ENCODE assay signal across 8 cellular contexts in genomic region chr12:94100990-94101901, GRCh38. TPM values are rescaled to one million over a fixed set of nuclear protein-coding genes. Genes with fewer than 3 reads are reported as not detected.
DNase-seq lines count a peak whose midpoint lies in the region; ATAC-seq, FAIRE-seq and TF ChIP-seq lines count a peak whose summit lies in the region.

No MANE protein-coding gene starts in this region.

- peak overlapping the region; percentile 95 for H3K18ac ChIP-seq in neuronal stem cell (ENCODE audit: low read length)

- peak overlapping the region; percentile 95 for H2AFZ ChIP-seq in Loucy (ENCODE audit: low read length)
- peak overlapping the region; percentile 98 for H2AFZ ChIP-seq in neuronal stem cell (ENCODE audit: low read length)

- TF ChIP-seq CTCF in Loucy (conservative IDR thresholded peaks at IDR 0.05; ENCODE audit: low read length): peak; percentile 82

- H3K27me3 ChIP-seq in Loucy (ENCODE audit: insufficient read depth, low read length, poor library complexity, severe bottlenecking): no peaks in the 10 kb centered on the region
- H3K27me3 ChIP-seq in neuronal stem cell (ENCODE audit: control insufficient read depth in 3 of 3, insufficient read depth in 3 of 3, low read depth in 1 of 3, low read length in 3 of 3): peaks cover 0 to 20% (median 6%) of the 10 kb centered on the region in 3 experiments
- H3K27me3 ChIP-seq in stomach smooth muscle (ENCODE audit: control insufficient read depth in 1 of 2, insufficient read depth in 2 of 2, low read length in 2 of 2): peaks cover 0 to 2% of the 10 kb centered on the region in 2 donors

- H3K23ac ChIP-seq in neuronal stem cell (ENCODE audit: low read depth, low read length, poor library complexity): no peak overlapping the region

- H3K36me3 ChIP-seq in Loucy (ENCODE audit: insufficient read depth, low read length) (no peaks in the 10 kb centered on the region), neuronal stem cell (replicated peaks in 1 of 2; ENCODE audit: control insufficient read depth in 2 of 2, insufficient read depth in 2 of 2, low read length in 2 of 2) (no peaks in the 10 kb centered on the region), stomach smooth muscle (ENCODE audit: control insufficient read depth in 2 of 2, insufficient read depth in 2 of 2, low read length in 2 of 2) (no peaks in the 10 kb centered on the region)

- H2BK5ac ChIP-seq in neuronal stem cell (ENCODE audit: low read length): peak overlapping the region; percentile 88

- no peak overlapping the region for H3K4ac ChIP-seq in neuronal stem cell (ENCODE audit: low read length)

- no peaks in the 10 kb centered on the region for H3K9me2 ChIP-seq in Loucy (replicated peaks; ENCODE audit: low read depth, low read length)

- H2BK12ac ChIP-seq in neuronal stem cell (ENCODE audit: low read length): no peak overlapping the region

- H3K4me2 ChIP-seq in Loucy (ENCODE audit: low read depth, low read length, poor library complexity, severe bottlenecking): peak overlapping the region; percentile 92
- H3K4me2 ChIP-seq in neuronal stem cell (ENCODE audit: insufficient read depth, low read length, poor library complexity, severe bottlenecking): peak overlapping the region; percentile 67

- DNase-seq in Caki2 (ENCODE audit: low read depth): peak; percentile 53
- DNase-seq in RPMI8226: peak; percentile 76
- peak; percentile 73 for DNase-seq in activated gamma-delta T cell treated with Interleukin-2 at 50 U/mL for 16 hours
- peak; percentile 48 to 70 for DNase-seq in frontal cortex (ENCODE audit: low spot score in 2 of 2)
- DNase-seq in neuronal stem cell (ENCODE audit: low spot score): peak; percentile 69

- WGBS in neuronal stem cell (ENCODE audit: extremely low coverage in 2 of 2, insufficient read length in 2 of 2, insufficient replicate concordance in 1 of 2), 2 donors: no CpG with 5 or more reads among the region's 42 CpGs

- FAIRE-seq in frontal cortex (lab: Jason Lieb, UNC): no peak

- H4K20me1 ChIP-seq in Loucy (ENCODE audit: insufficient read depth, low read length, poor library complexity, severe bottlenecking): no peaks in the 10 kb centered on the region

- H2BK15ac ChIP-seq in neuronal stem cell (ENCODE audit: low read length): no peak overlapping the region

- H3K9ac ChIP-seq in Loucy (ENCODE audit: low read depth, low read length, poor library complexity, severe bottlenecking) (peak overlapping the region; percentile 51), neuronal stem cell (ENCODE audit: low read depth, low read length, poor library complexity) (peak overlapping the region; percentile 82), stomach smooth muscle (ENCODE audit: low read length in 2 of 2) (peak overlapping the region; percentile 52 to 76)

- peaks cover 3% of the 10 kb centered on the region for H3K79me1 ChIP-seq in neuronal stem cell (ENCODE audit: low read depth, low read length)

- H3K27ac ChIP-seq in neuronal stem cell (replicated peaks; ENCODE audit: low read length): no peak overlapping the region
- peak overlapping the region; percentile 60 for H3K27ac ChIP-seq in stomach smooth muscle (ENCODE audit: low read length)

- H3K4me3 ChIP-seq in Loucy (ENCODE audit: low read length, poor library complexity, severe bottlenecking): peak overlapping the region; percentile 76
- H3K4me3 ChIP-seq in neuronal stem cell (ENCODE audit: low read length in 2 of 2): peak overlapping the region; percentile 41 to 80
- H3K4me3 ChIP-seq in stomach smooth muscle (ENCODE audit: low read length in 2 of 2): peak overlapping the region; percentile 77 to 82

- H2AK5ac ChIP-seq in neuronal stem cell (ENCODE audit: low read depth, low read length): no peak overlapping the region

- H3K9me3 ChIP-seq in Loucy (ENCODE audit: insufficient read depth, low read depth, low read length) (no peaks in the 10 kb centered on the region), neuronal stem cell (replicated peaks in 1 of 2; ENCODE audit: control insufficient read depth in 2 of 2, insufficient read depth in 1 of 2, low read depth in 1 of 2, low read length in 2 of 2) (no peaks in the 10 kb centered on the region), stomach smooth muscle (ENCODE audit: control insufficient read depth in 2 of 2, low read length in 2 of 2) (no peaks in the 10 kb centered on the region)

- H2BK120ac ChIP-seq in neuronal stem cell (ENCODE audit: low read depth, low read length): no peak overlapping the region

- H4K91ac ChIP-seq in neuronal stem cell (ENCODE audit: low read depth, low read length, poor library complexity): no peak overlapping the region

- peak; percentile 59 for ATAC-seq in GM21723 (IDR thresholded peaks at IDR 0.05; ENCODE audit: unreplicated experiment)

- peaks cover 27% of the 10 kb centered on the region for H3K4me1 ChIP-seq in Loucy (ENCODE audit: insufficient read depth, low read length, poor library complexity, severe bottlenecking)
- H3K4me1 ChIP-seq in neuronal stem cell (ENCODE audit: control insufficient read depth in 2 of 2, insufficient read depth in 1 of 2, low read depth in 1 of 2, low read length in 2 of 2): peaks cover 2 to 6% of the 10 kb centered on the region in 2 donors
- peaks cover 12% of the 10 kb centered on the region for H3K4me1 ChIP-seq in stomach smooth muscle (ENCODE audit: control insufficient read depth, insufficient read depth, low read length)

- no peaks in the 10 kb centered on the region for H3K79me2 ChIP-seq in Loucy (ENCODE audit: insufficient read depth, low read length)

- H3F3A ChIP-seq in Loucy (ENCODE audit: low read depth): 0 out of 2 replicates have a peak, but pooled peaks cover 3% of the 10 kb centered on the region

- no peak overlapping the region for H4K8ac ChIP-seq in neuronal stem cell (ENCODE audit: low read depth, low read length)

- in situ Hi-C loops in Caki2 (cut with HindIII; ENCODE audit: low pct_unique_long_range_greater_than_20kb, low sequenced_read_pairs): no loop called here

- H3K14ac ChIP-seq in neuronal stem cell (ENCODE audit: low read length): no peak overlapping the region

RNA-seq across cellular contexts. Expression of gene PLXNC1, which starts 47.1 kb away (rescaled TPM):
- total RNA-seq in Caki2 (2014; rRNA removed; shearing (Covaris generic); ENCODE audit: low replicate concordance): 0.10 TPM in 1 of 2 replicates, not detected in the other
- total RNA-seq in frontal cortex: 81.1 TPM
- polyA plus RNA-seq in neuronal stem cell (2013, experiment 1 of 2): 4.4 TPM
- 4.7 TPM for polyA plus RNA-seq in neuronal stem cell (2013, experiment 2 of 2)

Comparison
In these comparisons a context has a peak if more than half of its experiments do, and no peak if none do; other contexts are left out.
1. RNA of gene PLXNC1, which starts 47.1 kb away (total RNA-seq): 81.1 TPM in frontal cortex (single experiment); 0.10 TPM in Caki2; every median in the first group is over 10 times any median in the second.
2. Peak in every context shown above with its lines, with median percentiles within 50 percentile points of each other: DNase-seq, H3K4me3 ChIP-seq and H3K9ac ChIP-seq.